Comparison of ENCODE assay signal across 10 cellular contexts in genomic region chr11:43575931-43576833, GRCh38.
DNase-seq lines count a peak whose midpoint lies in the region; ATAC-seq and TF ChIP-seq lines count a peak whose summit lies in the region.
"Had no signal": no experiment of that assay in that cellular context is flagged by ENCODE, and none has a peak within 500 bp of the region (broad histone marks: within the 10 kb centered on the region; RNA-seq: fewer than 3 reads in every experiment).

No MANE protein-coding gene starts in this region.

- intact Hi-C loops in left colon (cut with DNase I, micrococcal nuclease): no loop called here

- H3K27me3 Mint-ChIP-seq in neural progenitor cell (ENCODE audit: insufficient read depth, low read depth): peaks cover 60% of the 10 kb centered on the region

- no peak for ATAC-seq in left colon

- peak overlapping the region; percentile 86 for H3K4me3 Mint-ChIP-seq in neural progenitor cell
- H3K4me3 Mint-ChIP-seq: activated CD4-positive, alpha-beta T cell treated with anti-CD3 and anti-CD28 coated beads for 36 hours had no signal

- H3K4me3 ChIP-seq in BE2C (ENCODE audit: low read depth, low read length): peak overlapping the region; percentile 74
- peak overlapping the region; percentile 54 for H3K4me3 ChIP-seq in HUES64 (ENCODE audit: low read length)
- peak overlapping the region; percentile 60 for H3K4me3 ChIP-seq in coronary artery
- H3K4me3 ChIP-seq in neural progenitor cell: peak overlapping the region; percentile 47

- H3K9me3 ChIP-seq in BE2C (no peaks in the 10 kb centered on the region), HUES64 (ENCODE audit: insufficient read depth, low read depth, low read length) (no peaks in the 10 kb centered on the region), neural progenitor cell (ENCODE audit: low read depth) (no peaks in the 10 kb centered on the region)

- peaks cover 21% of the 10 kb centered on the region for H3F3A ChIP-seq in neural progenitor cell (ENCODE audit: low read depth)

- H3K36me3 Mint-ChIP-seq in neural progenitor cell: peaks cover 3% of the 10 kb centered on the region

- in situ Hi-C loops in GM13977 (cut with MboI; ENCODE audit: low pct_unique_long_range_greater_than_20kb, low sequenced_read_pairs, unreplicated experiment): no loop called here

- no peak overlapping the region for H2AFZ ChIP-seq in neural progenitor cell (replicated peaks)

- 15% methylated on average over 16 of the region's 20 CpGs for WGBS in HUES64

- H3K4me1 Mint-ChIP-seq in neural progenitor cell: peaks cover 55% of the 10 kb centered on the region

- no peaks in the 10 kb centered on the region for H3K9me3 Mint-ChIP-seq in neural progenitor cell

- peaks cover 59% of the 10 kb centered on the region for H4K20me1 ChIP-seq in neural progenitor cell (ENCODE audit: low read depth)

- H3K4me2 ChIP-seq in neural progenitor cell: peak overlapping the region; percentile 75

- H3K9ac ChIP-seq in HUES64 (ENCODE audit: low read depth, low read length) (no peak overlapping the region), neural progenitor cell (no peak overlapping the region)

- H3K27ac Mint-ChIP-seq in neural progenitor cell: no peak overlapping the region
- H3K27ac Mint-ChIP-seq: activated CD4-positive, alpha-beta T cell treated with anti-CD3 and anti-CD28 coated beads for 36 hours had no signal

- 0 out of 2 replicates have a peak, but pooled peaks cover 4% of the 10 kb centered on the region for H3K4me1 ChIP-seq in BE2C
- H3K4me1 ChIP-seq in HUES64 (ENCODE audit: insufficient read depth, low read length): peaks cover 6% of the 10 kb centered on the region; the same call in 1 of the 2 replicates
- peaks cover 22% of the 10 kb centered on the region for H3K4me1 ChIP-seq in neural progenitor cell

- H3K36me3 ChIP-seq in BE2C: no peaks in the 10 kb centered on the region
- no peaks in the 10 kb centered on the region for H3K36me3 ChIP-seq in HUES64 (ENCODE audit: insufficient read depth, low read length)
- no peaks in the 10 kb centered on the region for H3K36me3 ChIP-seq in neural progenitor cell

- TF ChIP-seq CTCF in BE2C (IDR thresholded peaks at IDR 0.05; ENCODE audit: low read depth, low read length) (no peak), coronary artery (IDR thresholded peaks at IDR 0.05) (no peak), neural progenitor cell (IDR thresholded peaks at IDR 0.05) (no peak), GM13977 (IDR thresholded peaks at IDR 0.05; ENCODE audit: extremely low read depth, insufficient read depth, missing control alignments) (no peak)

- H3K27ac ChIP-seq in HUES64 (ENCODE audit: low read depth, low read length) (no peak overlapping the region), coronary artery (no peak overlapping the region), neural progenitor cell (no peak overlapping the region)

- no peaks in the 10 kb centered on the region for H3K79me2 ChIP-seq in neural progenitor cell (ENCODE audit: low read depth)

- peaks cover 8% of the 10 kb centered on the region for H3K27me3 ChIP-seq in BE2C
- peaks cover 98% of the 10 kb centered on the region for H3K27me3 ChIP-seq in HUES64 (ENCODE audit: insufficient read depth, low read length)
- H3K27me3 ChIP-seq in neural progenitor cell: peaks cover 100% of the 10 kb centered on the region

- DNase-seq in BE2C: no peak
- DNase-seq in coronary artery (ENCODE audit: low spot score): no peak
- no peak for DNase-seq in neural progenitor cell (ENCODE audit: low spot score)
- no peak for DNase-seq in EL
- no peak for DNase-seq in GM13977 (ENCODE audit: low spot score)
- DNase-seq in RPMI8226: no peak
- no peak for DNase-seq in left colon
- DNase-seq: NK-92 treated with Interleukin-12 subunit alpha and Interleukin-12 subunit beta, amount 100 ng/mL, for 24 hours had no signal
